ENCODE assay signal across 12 cellular contexts in genomic region chr2:63053889-63054725, GRCh38. TPM values are rescaled to one million over a fixed set of nuclear protein-coding genes. Genes with fewer than 3 reads are reported as not detected.
DNase-seq lines count a peak whose midpoint lies in the region; ATAC-seq, FAIRE-seq and TF ChIP-seq lines count a peak whose summit lies in the region.
"Had no signal": no experiment of that assay in that cellular context is flagged by ENCODE, and none has a peak within 500 bp of the region (broad histone marks: within the 10 kb centered on the region; RNA-seq: fewer than 3 reads in every experiment).

No MANE protein-coding gene starts in this region.

- H3K4me2 ChIP-seq in K562 (ENCODE audit: insufficient read depth, low read length) = no peak overlapping the region

- H4K20me1 ChIP-seq in K562 (replicated peaks; ENCODE audit: control insufficient read depth, insufficient read depth, low read length) = no peaks in the 10 kb centered on the region

- DNase-seq in A673 (ENCODE audit: low spot score) (no peak), GM20000 (ENCODE audit: low spot score) (peak; percentile 72), K562 (ENCODE audit: extremely low read depth in 1 of 4, low spot score in 3 of 4) (no peak), mesothelial cell of epicardium (ENCODE audit: low spot score in 2 of 2, unreplicated experiment in 2 of 2) (peak in 1 of 2 experiments; percentile 56), tibial artery (no peak)

- H3K36me3 ChIP-seq in A673 (ENCODE audit: insufficient read depth, low read length, poor library complexity, severe bottlenecking) (no peaks in the 10 kb centered on the region), K562 (ENCODE audit: control insufficient read depth, insufficient read depth, low read length) (peaks cover 43% of the 10 kb centered on the region; the same call in 1 of the 3 replicates), tibial artery (no peaks in the 10 kb centered on the region)

- WGBS in K562 (ENCODE audit: insufficient coverage, low coverage, missing lambda C conversion rate) = 95% methylated on average over 41 of the region's 51 CpGs

- POLR2A ChIA-PET in A673 (lab: Charles Lee; ENCODE audit: low non-redundant PET) (no interaction called here), K562 (lab: Yijun Ruan, JAX) (no interaction called here)

- CTCF ChIA-PET in A673 (lab: Charles Lee) = no interaction called here
- CTCF ChIA-PET in K562 (lab: Yijun Ruan, JAX; ENCODE audit: low intra/inter-chr PET ratio) = no interaction called here

- H3K27ac Mint-ChIP-seq in mesothelial cell of epicardium = no peak overlapping the region

- peaks cover 47% of the 10 kb centered on the region for H3K4me1 Mint-ChIP-seq in mesothelial cell of epicardium

- no peaks in the 10 kb centered on the region for H3K36me3 Mint-ChIP-seq in mesothelial cell of epicardium

- no peaks in the 10 kb centered on the region for H3K9me3 Mint-ChIP-seq in mesothelial cell of epicardium

- in situ Hi-C loops in K562 (cut with MboI) = no loop called here

- no peak for TF ChIP-seq RAD21 in K562 (CRISPR knock-in tag; conservative IDR thresholded peaks at IDR 0.05 in 1 of 2, IDR thresholded peaks at IDR 0.05 in 1 of 2)

- ATAC-seq in K562 (no peak), GM21576 (IDR thresholded peaks at IDR 0.05; ENCODE audit: unreplicated experiment) (no peak), HG03045 (IDR thresholded peaks at IDR 0.05; ENCODE audit: unreplicated experiment) (no peak), GM18861 (IDR thresholded peaks at IDR 0.05; ENCODE audit: unreplicated experiment) (no peak)

- peak; percentile 48 for TF ChIP-seq CTCF in A673 (conservative IDR thresholded peaks at IDR 0.05; ENCODE audit: low read depth, low read length)
- TF ChIP-seq CTCF in GM20000 (IDR thresholded peaks at IDR 0.05; ENCODE audit: extremely low read depth, missing control alignments) = peak; percentile 59
- TF ChIP-seq CTCF in K562 (IDR thresholded peaks at IDR 0.05 in 2 of 3, conservative IDR thresholded peaks at IDR 0.05 in 1 of 3; ENCODE audit: insufficient read depth in 2 of 3, low read depth in 1 of 3, low read length in 3 of 3) = no peak
- TF ChIP-seq CTCF in mesothelial cell of epicardium (IDR thresholded peaks at IDR 0.05; ENCODE audit: unreplicated experiment) = peak; percentile 44
- no peak for TF ChIP-seq CTCF in tibial artery (IDR thresholded peaks at IDR 0.05)

- H3K4me3 Mint-ChIP-seq in mesothelial cell of epicardium = peak overlapping the region; percentile 36

- no TSS peak for BruUV-seq in A673 (replicated peaks; lab: Mats Ljungman, UMichigan)
- no TSS peak for BruUV-seq in K562 (replicated peaks; lab: Mats Ljungman, UMichigan)

- intact Hi-C loops in A673 (cut with micrococcal nuclease; ENCODE audit: unreplicated experiment) = no loop called here
- intact Hi-C loops in K562 (cut with micrococcal nuclease) = no loop called here
- intact Hi-C loops in tibial artery (cut with DNase I; ENCODE audit: low total_unique reads) = no loop called here

- H3K27me3 Mint-ChIP-seq in mesothelial cell of epicardium (ENCODE audit: low read depth) = peaks cover 94% of the 10 kb centered on the region

- no peak overlapping the region for H3K27ac ChIP-seq in A673 (ENCODE audit: low read depth, low read length, poor library complexity, severe bottlenecking)
- no peak overlapping the region for H3K27ac ChIP-seq in K562 (ENCODE audit: extremely low read depth, low read depth, low read length)
- no peak overlapping the region for H3K27ac ChIP-seq in tibial artery

- H3K4me1 ChIP-seq in A673 (ENCODE audit: insufficient read depth, low read length, poor library complexity, severe bottlenecking) (peaks cover 4% of the 10 kb centered on the region), K562 (replicated peaks in 1 of 2; ENCODE audit: control insufficient read depth in 2 of 2, insufficient read depth in 2 of 2, low read length in 2 of 2) (peaks cover 2 to 35% of the 10 kb centered on the region in 2 experiments; a peak in 3 of 5 replicates), tibial artery (peaks cover 6 to 74% (median 57%) of the 10 kb centered on the region in 4 donors)

- H3K79me2 ChIP-seq in K562 (ENCODE audit: control insufficient read depth, insufficient read depth, low read length) = peaks cover 12% of the 10 kb centered on the region; the same call in 2 of the 3 replicates

- FAIRE-seq in K562 (lab: Jason Lieb, UNC) = no peak
- FAIRE-seq: G401.6, keratinocyte had no signal

- H2AFZ ChIP-seq in K562 (ENCODE audit: low read depth, low read length) = no peak overlapping the region

- H3K9me3 ChIP-seq in A673 (ENCODE audit: low read depth, low read length, poor library complexity, severe bottlenecking) = no peaks in the 10 kb centered on the region
- peaks cover 9% of the 10 kb centered on the region for H3K9me3 ChIP-seq in K562 (replicated peaks; ENCODE audit: control insufficient read depth, insufficient read depth, low read depth, low read length)
- H3K9me3 ChIP-seq in tibial artery = peaks cover 0 to 10% (median 5%) of the 10 kb centered on the region in 3 donors

- TF ChIP-seq EP300 in K562 (IDR thresholded peaks at IDR 0.05; ENCODE audit: low read length) = no peak

- H3K4me3 ChIP-seq in A673 (ENCODE audit: low read depth, low read length, poor library complexity, severe bottlenecking) = no peak overlapping the region
- H3K4me3 ChIP-seq in K562 = no peak overlapping the region
- H3K4me3 ChIP-seq in tibial artery = no peak overlapping the region

- H3K27me3 ChIP-seq in A673 (replicated peaks; ENCODE audit: insufficient read depth, low read depth, low read length, poor library complexity) (peaks cover 23% of the 10 kb centered on the region), K562 (ENCODE audit: control insufficient read depth in 2 of 2, insufficient read depth in 2 of 2, low read length in 2 of 2) (no peaks in the 10 kb centered on the region), tibial artery (peaks cover 10 to 100% of the 10 kb centered on the region in 2 donors)

- no peak for TF ChIP-seq POLR2A in K562 (conservative IDR thresholded peaks at IDR 0.05)

- H3K9ac ChIP-seq in K562 (ENCODE audit: insufficient read depth in 1 of 2, low read depth in 2 of 2, low read length in 2 of 2) = no peak overlapping the region

- no peaks in the 10 kb centered on the region for H3K9me1 ChIP-seq in K562 (ENCODE audit: control insufficient read depth, insufficient read depth, low read length)

TF ChIP-seq in K562, 482 proteins besides CTCF, POLR2A, EP300 and RAD21:
- TF ChIP-seq ZBTB33 (CRISPR knock-in tag; IDR thresholded peaks at IDR 0.05) (peak; percentile 74; the same call in 1 of the 2 replicates), RBFOX2 (IDR thresholded peaks at IDR 0.05; ENCODE audit: low read depth, low read length) (peak; percentile 38; the same call in 1 of the 2 replicates), DNMT1 (IDR thresholded peaks at IDR 0.05) (no peak), ZNF212 (CRISPR knock-in tag; IDR thresholded peaks at IDR 0.05) (no peak), HDAC2 (IDR thresholded peaks at IDR 0.05) (no peak), KHSRP (IDR thresholded peaks at IDR 0.05) (no peak)

RNA-seq across cellular contexts. Expression of gene OTX1, which starts 3.5 kb away (rescaled TPM):
- total RNA-seq in A673 (2021) (1.1 and 2.1 TPM in 2 replicates), K562 (2014; rRNA removed) (1.4 and 1.8 TPM in 2 replicates), K562 (2014; rRNA removed; fragmentation: Illumina TruSeq; extraction: Trizol) (0.40 and 0.48 TPM in 2 replicates), K562 (2015; rRNA removed; fragmentation: Illumina TruSeq; extraction: Trizol) (0.58 and 1.1 TPM in 2 replicates), K562 (2021) (6.4 and 7.1 TPM in 2 replicates), mesothelial cell of epicardium (0.71 to 1.1 TPM (median 0.87 TPM) in 3 replicates)
- total RNA-seq in K562 (2011; cell fraction: chromatin; rRNA removed; ENCODE audit: low replicate concordance) = 4.9 and 10.4 TPM in 2 replicates
- 13.5 and 18.4 TPM in 2 replicates for total RNA-seq in K562 (2011; cell fraction: nucleolus; rRNA removed)
- total RNA-seq in K562 (2011; cell fraction: nucleoplasm; rRNA removed) = 9.4 and 9.8 TPM in 2 replicates
- polyA plus RNA-seq in K562 (2011; rRNA removed) (0.24 and 0.31 TPM in 2 replicates), K562 (2014; fragmentation: Illumina TruSeq; extraction: Trizol) (2.6 and 3.7 TPM in 2 replicates), K562 (2014; fragmentation: Nextera tagmentation; extraction: Ambion mirVana) (under 1 TPM; 0.18 to 0.31 TPM), K562 (2014; rRNA removed) (2.3 and 2.6 TPM in 2 replicates)
- polyA plus RNA-seq in K562 (2011; cell fraction: cytosol; rRNA removed) = 0.24 and 0.33 TPM in 2 replicates
- 4.0 and 5.2 TPM in 2 replicates for polyA plus RNA-seq in K562 (2011; cell fraction: nucleus; rRNA removed)
- 2.7 and 5.2 TPM in 2 replicates for polyA plus RNA-seq in K562 (2012)
- polyA minus RNA-seq in K562 (2011; rRNA and poly(A)+ RNA removed) = 0.33 and 0.77 TPM in 2 replicates
- 1.5 and 2.0 TPM in 2 replicates for polyA minus RNA-seq in K562 (2011; cell fraction: cytosol; rRNA and poly(A)+ RNA removed)
- 9.6 and 13.6 TPM in 2 replicates for polyA minus RNA-seq in K562 (2011; cell fraction: nucleus; rRNA and poly(A)+ RNA removed)
- total RNA-seq: subcutaneous adipose tissue; T-helper 2 cell treated with Interferon-gamma antibody and Interleukin-4, amounts not matched to agents 100 ng/mL and 5 ng/mL, for 36 hours had no signal

Comparison
In these comparisons a context has a peak if more than half of its experiments do, and no peak if none do; other contexts are left out.
1. CTCF ChIP-seq: peak in A673 (single experiment), GM20000 (single experiment) and mesothelial cell of epicardium (single experiment); none in K562 (0 of 3) and tibial artery (0 of 2).